28 cellular contexts compared by ENCODE assay signal in genomic region chr10:35465601-35466140, GRCh38.
DNase-seq lines count a peak whose midpoint lies in the region; ATAC-seq and TF ChIP-seq lines count a peak whose summit lies in the region.
"Had no signal": no experiment of that assay in that cellular context is flagged by ENCODE, and none has a peak within 500 bp of the region (broad histone marks: within the 10 kb centered on the region; RNA-seq: fewer than 3 reads in every experiment).

No MANE protein-coding gene starts in this region.

- 0 out of 2 replicates have a peak, but pooled peaks cover 6% of the 10 kb centered on the region for H4K20me1 ChIP-seq in GM23338 (replicated peaks; ENCODE audit: insufficient read depth)
- H4K20me1 ChIP-seq in MM.1S (ENCODE audit: insufficient read depth, low read length), result no peaks in the 10 kb centered on the region; the same call in 1 of the 2 replicates

- peak overlapping the region; percentile 1 for H3K18ac ChIP-seq in neuronal stem cell (ENCODE audit: low read length)

- H3K36me3 Mint-ChIP-seq in GM23338 (ENCODE audit: low read depth), result no peaks in the 10 kb centered on the region
- H3K36me3 Mint-ChIP-seq: activated CD8-positive, alpha-beta memory T cell treated with anti-CD3 and anti-CD28 coated beads, Interleukin-2, amount 10 ng/mL, durations not matched to agents 7 days and 5 days; immature natural killer cell; stimulated activated memory B cell treated with anti-CD40 and anti-IgM and Interleukin-4, amounts not matched to agents 10 μg/mL and 1 μg/mL and 100 μg/mL, for 72 hours had no signal

- no peaks in the 10 kb centered on the region for H3K9me3 Mint-ChIP-seq in GM23338
- H3K9me3 Mint-ChIP-seq: activated naive CD8-positive, alpha-beta T cell treated with anti-CD3 and anti-CD28 coated beads, Interleukin-2, amount 50 U/mL, for 24 hours; immature natural killer cell; stimulated activated memory B cell treated with anti-CD40 and anti-IgM and Interleukin-4, amounts not matched to agents 10 μg/mL and 1 μg/mL and 100 μg/mL, for 72 hours had no signal

- no peak overlapping the region for H3K23ac ChIP-seq in neuronal stem cell (ENCODE audit: low read depth, low read length, poor library complexity)

- no peak overlapping the region for H4K8ac ChIP-seq in neuronal stem cell (ENCODE audit: low read depth, low read length)

- no peak overlapping the region for H2BK5ac ChIP-seq in neuronal stem cell (ENCODE audit: low read length)

- no peak overlapping the region for H2BK120ac ChIP-seq in neuronal stem cell (ENCODE audit: low read depth, low read length)

- peaks cover 39% of the 10 kb centered on the region for H3K4me1 Mint-ChIP-seq in GM23338

- H3K9me2 ChIP-seq in GM23338 (ENCODE audit: insufficient read depth) (peaks cover 5% of the 10 kb centered on the region), MM.1S (replicated peaks; ENCODE audit: insufficient read depth, low read length) (no peaks in the 10 kb centered on the region)

- WGBS in neuronal stem cell (ENCODE audit: extremely low coverage in 2 of 2, insufficient read length in 2 of 2, insufficient replicate concordance in 1 of 2), 2 donors, result no CpG with 5 or more reads among the region's 7 CpGs

- TF ChIP-seq CTCF in GM23338 (conservative IDR thresholded peaks at IDR 0.05; ENCODE audit: low read depth in 2 of 2) (no peak), MM.1S (IDR thresholded peaks at IDR 0.05; ENCODE audit: low read length) (no peak)

- no peak for ATAC-seq in GM23338
- no peak for ATAC-seq in HG03442 (IDR thresholded peaks at IDR 0.05; ENCODE audit: unreplicated experiment)
- ATAC-seq: activated CD8-positive, alpha-beta memory T cell treated with anti-CD3 and anti-CD28 coated beads, Interleukin-2, amount 10 ng/mL, durations not matched to agents 7 days and 5 days; activated naive CD8-positive, alpha-beta T cell treated with anti-CD3 and anti-CD28 coated beads, Interleukin-2, amount 50 U/mL, for 24 hours; gastrocnemius medialis; HCT116; PC-3; psoas muscle; stimulated activated memory B cell treated with anti-CD40 and anti-IgM and Interleukin-4, amounts not matched to agents 10 μg/mL and 1 μg/mL and 100 μg/mL, for 72 hours; T-helper 17 cell had no signal

- H3K36me3 ChIP-seq in GM23338 (ENCODE audit: insufficient read depth) (no peaks in the 10 kb centered on the region), iPS-18a (ENCODE audit: control insufficient read depth, low read depth, low read length) (no peaks in the 10 kb centered on the region), neuronal stem cell (replicated peaks in 1 of 2; ENCODE audit: control insufficient read depth in 2 of 2, insufficient read depth in 2 of 2, low read length in 2 of 2) (no peaks in the 10 kb centered on the region), MM.1S (replicated peaks; ENCODE audit: insufficient read depth, low read length) (no peaks in the 10 kb centered on the region)
- H3K36me3 ChIP-seq: gastrocnemius medialis, upper lobe of left lung had no signal

- H3K27ac Mint-ChIP-seq in GM23338, result no peak overlapping the region
- H3K27ac Mint-ChIP-seq: activated CD8-positive, alpha-beta memory T cell treated with anti-CD3 and anti-CD28 coated beads, Interleukin-2, amount 10 ng/mL, durations not matched to agents 7 days and 5 days; activated naive CD8-positive, alpha-beta T cell treated with anti-CD3 and anti-CD28 coated beads, Interleukin-2, amount 50 U/mL, for 24 hours; immature natural killer cell; stimulated activated memory B cell treated with anti-CD40 and anti-IgM and Interleukin-4, amounts not matched to agents 10 μg/mL and 1 μg/mL and 100 μg/mL, for 72 hours; T-helper 17 cell had no signal

- H3F3A ChIP-seq in GM23338 (replicated peaks; ENCODE audit: low read depth) (no peaks in the 10 kb centered on the region), MM.1S (ENCODE audit: insufficient read depth, low read length) (0 out of 2 replicates have a peak, but pooled peaks cover 4% of the 10 kb centered on the region)

- DNase-seq in GM23338 (ENCODE audit: low spot score), result no peak
- DNase-seq in caudate nucleus (lab: John Stamatoyannopoulos, UW), result no peak
- DNase-seq in neuronal stem cell (ENCODE audit: low spot score), result no peak
- DNase-seq in MM.1S, result no peak
- DNase-seq in hypothalamus (lab: John Stamatoyannopoulos, UW), result no peak
- DNase-seq in activated effector memory CD4-positive, alpha-beta T cell treated with Interleukin-2 at 50 U/mL for 16 hours, result no peak
- DNase-seq: activated CD4-positive, alpha-beta T cell treated with anti-CD3 and anti-CD28 coated beads, Interleukin-2, amount 50 U/mL, for 4 hours; activated CD4-positive, CD25-positive, alpha-beta regulatory T cell; activated CD8-positive, alpha-beta memory T cell treated with anti-CD3 and anti-CD28 coated beads, Interleukin-2, amount 10 ng/mL, durations not matched to agents 7 days and 5 days; activated naive CD4-positive, alpha-beta T cell; activated naive CD8-positive, alpha-beta T cell treated with anti-CD3 and anti-CD28 coated beads, Interleukin-2, amount 50 U/mL, for 24 hours; activated T-cell treated with anti-CD3 and anti-CD28 coated beads, Interleukin-2, amount 50 U/mL, for 48 hours; gastrocnemius medialis; immature natural killer cell; KG1; mesendoderm; NCI-H1105; NCI-H187; NCI-H524 treated with DMSO at 0.1 percent for 48 hours; occipital lobe; PC-3; psoas muscle; T-helper 17 cell had no signal

- no peak overlapping the region for H2BK15ac ChIP-seq in neuronal stem cell (ENCODE audit: low read length)

- H4K91ac ChIP-seq in neuronal stem cell (ENCODE audit: low read depth, low read length, poor library complexity), result no peak overlapping the region

- H3K79me1 ChIP-seq in neuronal stem cell (ENCODE audit: low read depth, low read length), result peaks cover 2% of the 10 kb centered on the region

- no peak overlapping the region for H2AFZ ChIP-seq in GM23338
- peak overlapping the region; percentile 20 for H2AFZ ChIP-seq in neuronal stem cell (ENCODE audit: low read length)
- no peak overlapping the region for H2AFZ ChIP-seq in MM.1S (ENCODE audit: low read length)

- H3K14ac ChIP-seq in neuronal stem cell (ENCODE audit: low read length), result no peak overlapping the region

- peak overlapping the region; percentile 34; the same call in 1 of the 2 replicates for H3K4me3 ChIP-seq in GM23338
- peak overlapping the region; percentile 46 for H3K4me3 ChIP-seq in iPS-18a (ENCODE audit: low read length)
- peak overlapping the region in 1 of 2 donors; percentile 38 for H3K4me3 ChIP-seq in neuronal stem cell (ENCODE audit: low read length in 2 of 2)
- H3K4me3 ChIP-seq in MM.1S (ENCODE audit: low read length), result no peak overlapping the region
- H3K4me3 ChIP-seq: gastrocnemius medialis, psoas muscle, upper lobe of left lung had no signal

- H2BK12ac ChIP-seq in neuronal stem cell (ENCODE audit: low read length), result no peak overlapping the region

- H3K27me3 Mint-ChIP-seq in GM23338 (ENCODE audit: insufficient read depth, low read depth, poor library complexity), result peaks cover 4% of the 10 kb centered on the region
- H3K27me3 Mint-ChIP-seq: activated CD8-positive, alpha-beta memory T cell treated with anti-CD3 and anti-CD28 coated beads, Interleukin-2, amount 10 ng/mL, durations not matched to agents 7 days and 5 days; activated naive CD8-positive, alpha-beta T cell treated with anti-CD3 and anti-CD28 coated beads, Interleukin-2, amount 50 U/mL, for 24 hours; stimulated activated memory B cell treated with anti-CD40 and anti-IgM and Interleukin-4, amounts not matched to agents 10 μg/mL and 1 μg/mL and 100 μg/mL, for 72 hours; T-helper 17 cell had no signal

- H3K4me3 Mint-ChIP-seq in GM23338, result no peak overlapping the region
- H3K4me3 Mint-ChIP-seq: activated CD8-positive, alpha-beta memory T cell treated with anti-CD3 and anti-CD28 coated beads, Interleukin-2, amount 10 ng/mL, durations not matched to agents 7 days and 5 days; activated naive CD8-positive, alpha-beta T cell treated with anti-CD3 and anti-CD28 coated beads, Interleukin-2, amount 50 U/mL, for 24 hours; immature natural killer cell; stimulated activated memory B cell treated with anti-CD40 and anti-IgM and Interleukin-4, amounts not matched to agents 10 μg/mL and 1 μg/mL and 100 μg/mL, for 72 hours; T-helper 17 cell had no signal

- no peak overlapping the region for H3K4ac ChIP-seq in neuronal stem cell (ENCODE audit: low read length)

- H3K4me2 ChIP-seq in GM23338, result peak overlapping the region; percentile 63
- peak overlapping the region; percentile 14 for H3K4me2 ChIP-seq in neuronal stem cell (ENCODE audit: insufficient read depth, low read length, poor library complexity, severe bottlenecking)
- H3K4me2 ChIP-seq in MM.1S (ENCODE audit: low read depth, low read length), result no peak overlapping the region

- H3K27ac ChIP-seq in GM23338 (ENCODE audit: low read depth) (0 out of 2 replicates have a peak overlapping the region, but pooled peaks have one; percentile 0), caudate nucleus (ENCODE audit: low read depth, low read length) (peak overlapping the region; percentile 45), iPS-18a (ENCODE audit: low read length) (no peak overlapping the region), neuronal stem cell (replicated peaks; ENCODE audit: low read length) (peak overlapping the region; percentile 17), MM.1S (ENCODE audit: low read length) (no peak overlapping the region)
- H3K27ac ChIP-seq: gastrocnemius medialis, psoas muscle, upper lobe of left lung had no signal

- H3K9me3 ChIP-seq in iPS-18a (ENCODE audit: control insufficient read depth, low read depth, low read length) (no peaks in the 10 kb centered on the region), neuronal stem cell (replicated peaks in 1 of 2; ENCODE audit: control insufficient read depth in 2 of 2, insufficient read depth in 1 of 2, low read depth in 1 of 2, low read length in 2 of 2) (no peaks in the 10 kb centered on the region), MM.1S (replicated peaks; ENCODE audit: insufficient read depth, low read length) (no peaks in the 10 kb centered on the region)
- H3K9me3 ChIP-seq: gastrocnemius medialis, psoas muscle, upper lobe of left lung had no signal

- H3K79me2 ChIP-seq in GM23338 (replicated peaks; ENCODE audit: insufficient read depth) (peaks cover 76% of the 10 kb centered on the region), MM.1S (ENCODE audit: low read length) (peaks cover 62% of the 10 kb centered on the region)

- no peak overlapping the region for H2AK5ac ChIP-seq in neuronal stem cell (ENCODE audit: low read depth, low read length)

- H3K4me1 ChIP-seq in GM23338 (ENCODE audit: insufficient read depth) (peaks cover 67% of the 10 kb centered on the region), iPS-18a (ENCODE audit: control insufficient read depth, low read depth, low read length) (peaks cover 64% of the 10 kb centered on the region), neuronal stem cell (ENCODE audit: control insufficient read depth in 2 of 2, insufficient read depth in 1 of 2, low read depth in 1 of 2, low read length in 2 of 2) (peaks cover 36 to 50% of the 10 kb centered on the region in 2 donors), MM.1S (ENCODE audit: low read length) (peaks cover 13% of the 10 kb centered on the region)

- H3K27me3 ChIP-seq in GM23338 (ENCODE audit: insufficient read depth) (no peaks in the 10 kb centered on the region), iPS-18a (ENCODE audit: control insufficient read depth, insufficient read depth, low read length) (no peaks in the 10 kb centered on the region), neuronal stem cell (ENCODE audit: control insufficient read depth in 3 of 3, insufficient read depth in 3 of 3, low read depth in 1 of 3, low read length in 3 of 3) (no peaks in the 10 kb centered on the region), MM.1S (replicated peaks; ENCODE audit: insufficient read depth, low read length) (no peaks in the 10 kb centered on the region)
- H3K27me3 ChIP-seq: gastrocnemius medialis, upper lobe of left lung had no signal

- H3K9ac ChIP-seq in iPS-18a (ENCODE audit: low read length), result no peak overlapping the region
- no peak overlapping the region for H3K9ac ChIP-seq in neuronal stem cell (ENCODE audit: low read depth, low read length, poor library complexity)
- H3K9ac ChIP-seq in MM.1S (ENCODE audit: low read length), result no peak overlapping the region

Comparison
In these comparisons a context has a peak if more than half of its experiments do, and no peak if none do; other contexts are left out.
1. H3K27ac ChIP-seq: peak in GM23338 (single experiment), caudate nucleus (single experiment) and neuronal stem cell (single experiment); none in iPS-18a (single experiment) and MM.1S (single experiment).